Comparison of ENCODE assay signal across 8 cellular contexts in genomic region chr2:231411871-231412615, GRCh38. TPM values are rescaled to one million over a fixed set of nuclear protein-coding genes. Genes with fewer than 3 reads are reported as not detected.
DNase-seq lines count a peak whose midpoint lies in the region; TF ChIP-seq lines count a peak whose summit lies in the region.

No MANE protein-coding gene starts in this region.

- TF ChIP-seq CTCF in GM10248 (IDR thresholded peaks at IDR 0.05; ENCODE audit: control extremely low read depth, extremely low read depth, low read depth, missing control alignments) (peak; percentile 97), LNCaP clone FGC (IDR thresholded peaks at IDR 0.05; ENCODE audit: control insufficient read depth, extremely low read depth, insufficient read depth) (peak; percentile 84), hepatocyte (IDR thresholded peaks at IDR 0.05; ENCODE audit: poor library complexity) (peak; percentile 94), retinal pigment epithelial cell (conservative IDR thresholded peaks at IDR 0.05; ENCODE audit: low read depth, low read length) (peak; percentile 91), Caco-2 (IDR thresholded peaks at IDR 0.05; ENCODE audit: insufficient read depth in 1 of 2, low read depth in 1 of 2, low read length in 1 of 2, severe bottlenecking in 1 of 2, unreplicated experiment in 1 of 2) (no peak)

- 2% methylated on average over 36 of the region's 65 CpGs for WGBS in hepatocyte (ENCODE audit: low lambda C conversion rate, missing lambda C conversion rate)

- no peak overlapping the region for H3K4me3 Mint-ChIP-seq in Caco-2 (ENCODE audit: unreplicated experiment)

- H3K36me3 ChIP-seq in hepatocyte (replicated peaks; ENCODE audit: insufficient read depth, low read depth) (no peaks in the 10 kb centered on the region), Caco-2 (ENCODE audit: control insufficient read depth, insufficient read depth, low read length) (no peaks in the 10 kb centered on the region)

- no peaks in the 10 kb centered on the region for H3K9me2 ChIP-seq in hepatocyte (replicated peaks; ENCODE audit: insufficient read depth)

- H3K9me3 Mint-ChIP-seq in Caco-2 (ENCODE audit: unreplicated experiment) = no peaks in the 10 kb centered on the region

- POLR2A ChIA-PET in GM10248 (lab: Yijun Ruan, JAX) (interaction anchor here (0.5 to 1.4 kb wide), 2 partner anchors 38 to 52 kb away, joined by 3 read pairs; partner anchors contain the start of gene NCL), Caco-2 (lab: Charles Lee) (no interaction called here)

- no TSS peak for BruUV-seq in Caco-2 (replicated peaks; lab: Mats Ljungman, UMichigan)

- peak overlapping the region; percentile 83 for H2AFZ ChIP-seq in hepatocyte

- H3K4me1 ChIP-seq in hepatocyte (ENCODE audit: insufficient read depth) = peaks cover 17% of the 10 kb centered on the region
- peaks cover 12% of the 10 kb centered on the region for H3K4me1 ChIP-seq in Caco-2

- no peaks in the 10 kb centered on the region for H4K20me1 ChIP-seq in hepatocyte (ENCODE audit: insufficient read depth, poor library complexity, severe bottlenecking)

- intact Hi-C loops in Caco-2 (cut with micrococcal nuclease; ENCODE audit: unreplicated experiment) = loop anchor here (5.0 kb wide), 1 partner anchor 40 kb away; no protein-coding TSS in a partner anchor

- H3K27ac Mint-ChIP-seq in Caco-2 (ENCODE audit: unreplicated experiment) = no peak overlapping the region

- DNase-seq in GM10248 (ENCODE audit: extremely low spot score) (peak; percentile 89), GOT3 (lab: John Stamatoyannopoulos, UW) (peak; percentile 52), LNCaP clone FGC (ENCODE audit: low read depth) (no peak), SW480 (ENCODE audit: low spot score) (peak; percentile 86), amygdala (lab: John Stamatoyannopoulos, UW) (peak in 54 of 56 donors; percentile 23 to 90 (median 66)), hepatocyte (ENCODE audit: low spot score) (peak; percentile 92), retinal pigment epithelial cell (ENCODE audit: low read depth) (peak; percentile 36), Caco-2 (no peak)

- peak overlapping the region; percentile 98 for H3K4me2 ChIP-seq in hepatocyte

- H3K4me1 Mint-ChIP-seq in Caco-2 (ENCODE audit: low read depth, unreplicated experiment) = peaks cover 6% of the 10 kb centered on the region

- H3K4me3 ChIP-seq in LNCaP clone FGC (ENCODE audit: low read depth, low read length) (peak overlapping the region; percentile 47), hepatocyte (peak overlapping the region; percentile 47), retinal pigment epithelial cell (ENCODE audit: low read length) (peak overlapping the region; percentile 64), Caco-2 (ENCODE audit: low read depth, low read length) (no peak overlapping the region)

- H3K27ac ChIP-seq in hepatocyte = peak overlapping the region; percentile 66

- H3K27me3 ChIP-seq in hepatocyte = no peaks in the 10 kb centered on the region
- H3K27me3 ChIP-seq in Caco-2 (replicated peaks; ENCODE audit: control insufficient read depth, insufficient read depth, low read length) = no peaks in the 10 kb centered on the region

- CTCF ChIA-PET in GM10248 (lab: Yijun Ruan, JAX) = interaction anchor here (0.6 to 11.3 kb wide), 55 partner anchors 8 to 588 kb away, joined by 3 to 152 read pairs (median 4); partner anchors contain the start of genes B3GNT7, ITM2C and NCL
- CTCF ChIA-PET in Caco-2 (lab: Charles Lee) = no interaction called here

- H3K36me3 Mint-ChIP-seq in Caco-2 (ENCODE audit: insufficient read depth, unreplicated experiment) = no peaks in the 10 kb centered on the region

- H3K79me2 ChIP-seq in hepatocyte = no peaks in the 10 kb centered on the region

- H3K9me3 ChIP-seq in hepatocyte (ENCODE audit: low read depth) = no peaks in the 10 kb centered on the region
- peaks cover 4% of the 10 kb centered on the region; the same call in 1 of the 2 replicates for H3K9me3 ChIP-seq in Caco-2

- H3K27me3 Mint-ChIP-seq in Caco-2 (ENCODE audit: insufficient read depth, unreplicated experiment) = no peaks in the 10 kb centered on the region

RNA-seq across cellular contexts. Expression of gene B3GNT7, which starts 16.5 kb away (rescaled TPM):
- total RNA-seq in hepatocyte (4.0 and 6.2 TPM in 2 replicates), Caco-2 (2022) (2.7 and 3.6 TPM in 2 replicates)
- 2.3 and 4.3 TPM in 2 replicates for polyA plus RNA-seq in hepatocyte

RNA-seq across cellular contexts. Expression of gene NCL, which starts 52.2 kb away (rescaled TPM):
- 137 and 193 TPM in 2 replicates for total RNA-seq in hepatocyte
- polyA plus RNA-seq in hepatocyte = 349 and 368 TPM in 2 replicates
- 608 and 612 TPM in 2 replicates for total RNA-seq in Caco-2 (2022)

Comparison
In these comparisons a context has a peak if more than half of its experiments do, and no peak if none do; other contexts are left out.
1. DNase-seq: peak in GM10248 (single experiment), GOT3 (single experiment), SW480 (single experiment), amygdala (54 of 56), hepatocyte (single experiment) and retinal pigment epithelial cell (single experiment); none in LNCaP clone FGC (single experiment) and Caco-2 (0 of 2).
2. CTCF ChIP-seq: peak in GM10248 (single experiment), LNCaP clone FGC (single experiment), hepatocyte (single experiment) and retinal pigment epithelial cell (single experiment); none in Caco-2 (0 of 2).